ENCODE assay signal across 14 cellular contexts in genomic region chr7:135536160-135536559, GRCh38. TPM values are rescaled to one million over a fixed set of nuclear protein-coding genes. Genes with fewer than 3 reads are reported as not detected.
DNase-seq lines count a peak whose midpoint lies in the region; ATAC-seq and TF ChIP-seq lines count a peak whose summit lies in the region.
"Had no signal": no experiment of that assay in that cellular context is flagged by ENCODE, and none has a peak within 500 bp of the region (broad histone marks: within the 10 kb centered on the region; RNA-seq: fewer than 3 reads in every experiment).

No MANE protein-coding gene starts in this region.

- no peaks in the 10 kb centered on the region for H3K27me3 ChIP-seq in right atrium auricular region
- no peaks in the 10 kb centered on the region for H3K27me3 ChIP-seq in heart left ventricle
- H3K27me3 ChIP-seq: gastrocnemius medialis, pancreas had no signal

- H3K27ac ChIP-seq in right atrium auricular region (no peak overlapping the region), heart left ventricle (no peak overlapping the region)
- H3K27ac ChIP-seq: gastrocnemius medialis, pancreas had no signal

- DNase-seq in right atrium auricular region (ENCODE audit: low spot score) (peak; percentile 56), heart left ventricle (no peak), SKM-1 treated with dmso at 0.1 percent for 144 hours (lab: John Stamatoyannopoulos, UW; ENCODE audit: unreplicated experiment) (peak; percentile 68), fibroblast of mammary gland (ENCODE audit: low read depth) (peak; percentile 80), GM10266 (ENCODE audit: extremely low spot score) (no peak), GM20000 (ENCODE audit: low spot score) (no peak), anterior cingulate cortex (lab: John Stamatoyannopoulos, UW) (no peak)
- no peak for DNase-seq in stimulated activated CD4-positive, alpha-beta T cell treated with anti-CD3 and anti-CD28 coated beads, Interleukin-12 subunit alpha, Interleukin-12 subunit beta, amount 100 ng/mL, for 4 hours
- DNase-seq: activated T-cell treated with anti-CD3 and anti-CD28 coated beads, Interleukin-2, amount 50 U/mL, for 24 hours; Calu3; dermis blood vessel endothelial cell; gastrocnemius medialis; NCI-H1105 treated with DMSO at 0.1 percent for 48 hours; pancreas had no signal

- H3K36me3 ChIP-seq in right atrium auricular region: no peaks in the 10 kb centered on the region
- no peaks in the 10 kb centered on the region for H3K36me3 ChIP-seq in heart left ventricle
- H3K36me3 ChIP-seq: gastrocnemius medialis, pancreas had no signal

- H3K4me3 ChIP-seq in right atrium auricular region: no peak overlapping the region
- no peak overlapping the region for H3K4me3 ChIP-seq in heart left ventricle
- H3K4me3 ChIP-seq in fibroblast of mammary gland (ENCODE audit: control insufficient read depth, low read depth, low read length): no peak overlapping the region
- H3K4me3 ChIP-seq: gastrocnemius medialis, pancreas had no signal

- 65 to 87% (median 73%) methylated on average over 7 of the region's 7 CpGs for WGBS in heart left ventricle, 4 donors

- intact Hi-C loops in heart left ventricle (cut with DNase I): no loop called here

- no peak for TF ChIP-seq CTCF in right atrium auricular region (IDR thresholded peaks at IDR 0.05)
- TF ChIP-seq CTCF in heart left ventricle (IDR thresholded peaks at IDR 0.05): no peak
- TF ChIP-seq CTCF in fibroblast of mammary gland (conservative IDR thresholded peaks at IDR 0.05; ENCODE audit: control insufficient read depth, insufficient read depth, low read depth, low read length): no peak
- no peak for TF ChIP-seq CTCF in GM10266 (IDR thresholded peaks at IDR 0.05; ENCODE audit: control insufficient read depth, insufficient read depth, low read depth, missing control alignments)
- no peak for TF ChIP-seq CTCF in GM20000 (IDR thresholded peaks at IDR 0.05; ENCODE audit: extremely low read depth, missing control alignments)

- no peaks in the 10 kb centered on the region for H3K9me3 ChIP-seq in right atrium auricular region
- H3K9me3 ChIP-seq in heart left ventricle: no peaks in the 10 kb centered on the region
- H3K9me3 ChIP-seq: gastrocnemius medialis, pancreas had no signal

- no peak for TF ChIP-seq POLR2A in heart left ventricle (IDR thresholded peaks at IDR 0.05)

- no peaks in the 10 kb centered on the region for H3K4me1 ChIP-seq in right atrium auricular region
- H3K4me1 ChIP-seq in heart left ventricle: peaks cover 0 to 12% (median 0%) of the 10 kb centered on the region in 12 donors
- H3K4me1 ChIP-seq: gastrocnemius medialis, pancreas had no signal

- no peak for ATAC-seq in heart left ventricle
- ATAC-seq: gastrocnemius medialis, pancreas had no signal

RNA-seq across cellular contexts. Expression of gene NUP205, which starts 21.6 kb away (rescaled TPM):
- total RNA-seq in right atrium auricular region (10 to 100 TPM; 14.3 to 17.2 TPM), heart left ventricle (10 to 100 TPM in 8 of 9 donors, 1 to 10 TPM in 1; 9.4 to 18.6 (median 13.6) TPM)
- polyA plus RNA-seq in heart left ventricle: 10 to 100 TPM; 11.7 to 16.3 TPM

RNA-seq across cellular contexts. Expression of gene CNOT4, which starts 26.3 kb away (rescaled TPM):
- total RNA-seq in right atrium auricular region: 10 to 100 TPM; 23.3 to 25.3 TPM
- total RNA-seq in heart left ventricle: 10 to 100 TPM; 21.2 to 29.2 (median 24.0) TPM
- polyA plus RNA-seq in heart left ventricle: 1 to 10 TPM; 7.9 to 9.4 TPM

Comparison
In these comparisons a context has a peak if more than half of its experiments do, and no peak if none do; other contexts are left out.
1. DNase-seq: peak in right atrium auricular region (single experiment), SKM-1 treated with dmso at 0.1 percent for 144 hours (single experiment) and fibroblast of mammary gland (single experiment); none in heart left ventricle (0 of 5), GM10266 (single experiment), GM20000 (single experiment), anterior cingulate cortex (0 of 58) and stimulated activated CD4-positive, alpha-beta T cell treated with anti-CD3 and anti-CD28 coated beads, Interleukin-12 subunit alpha, Interleukin-12 subunit beta, amount 100 ng/mL, for 4 hours (single experiment).